In the genomic region with DNA sequence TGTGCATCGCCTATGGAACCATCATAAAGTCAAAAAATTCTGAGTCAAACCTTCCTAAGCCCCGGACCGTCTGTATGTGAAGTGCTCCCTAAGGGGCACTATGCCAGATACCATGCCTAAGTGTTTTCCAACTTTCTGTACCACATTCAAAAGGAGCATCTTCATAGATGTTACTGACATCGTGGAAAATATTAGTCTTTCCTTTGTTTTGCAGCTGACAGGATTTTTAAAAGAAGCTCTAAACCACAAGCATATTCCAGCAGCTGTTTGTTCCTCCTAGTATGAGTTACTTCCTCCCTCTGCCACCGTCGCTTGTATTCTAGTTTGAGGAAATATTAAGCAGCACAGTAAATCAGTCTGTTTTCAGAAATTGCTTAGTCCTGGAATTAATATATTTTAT, we compare ENCODE assay signal across 10 cellular contexts. TPM values are rescaled to one million over a fixed set of nuclear protein-coding genes. Genes with fewer than 3 reads are reported as not detected.
DNase-seq lines count a peak whose midpoint lies in the region; ATAC-seq and TF ChIP-seq lines count a peak whose summit lies in the region.
"Not testable (repeated sequence)": the region's sequence is repeated elsewhere in the genome, so short reads cannot be mapped to it uniquely, and the experiment has no call there.
"Had no signal": no experiment of that assay in that cellular context is flagged by ENCODE, and none has a peak within 500 bp of the region (broad histone marks: within the 10 kb centered on the region; RNA-seq: fewer than 3 reads in every experiment).

No MANE protein-coding gene starts in this region.

- not testable (repeated sequence) for H3K4me3 Mint-ChIP-seq in T-cell; activated T-cell treated with anti-CD3 and anti-CD28 coated beads, Interleukin-2, amount 50 U/mL, for 24 hours

- not testable (repeated sequence) for H3K27me3 Mint-ChIP-seq in T-cell; activated T-cell treated with anti-CD3 and anti-CD28 coated beads, Interleukin-2, amount 50 U/mL, for 24 hours

- peak overlapping the region; percentile 23 to 55 for H3K27ac Mint-ChIP-seq in T-cell
- peak overlapping the region; percentile 20 for H3K27ac Mint-ChIP-seq in activated T-cell treated with anti-CD3 and anti-CD28 coated beads, Interleukin-2, amount 50 U/mL, for 24 hours

- not testable (repeated sequence) for H3K4me3 ChIP-seq in upper lobe of right lung

- not testable (repeated sequence) for H3K9me3 ChIP-seq in upper lobe of right lung

- not testable (repeated sequence) for TF ChIP-seq CTCF in upper lobe of right lung (IDR thresholded peaks at IDR 0.05)

- intact Hi-C loops in sciatic nerve (cut with DNase I); upper lobe of right lung (cut with DNase I): not testable (repeated sequence)

- peak overlapping the region; percentile 64 for H3K27ac ChIP-seq in caudate nucleus (ENCODE audit: low read depth, low read length)
- H3K27ac ChIP-seq in layer of hippocampus (ENCODE audit: low read depth, low read length), result peak overlapping the region; percentile 78
- H3K27ac ChIP-seq in upper lobe of right lung, result not testable (repeated sequence)

- H3K36me3 ChIP-seq in upper lobe of right lung, result peaks cover 72% of the 10 kb centered on the region

- POLR2A ChIA-PET in T-cell (lab: Charles Lee), result not testable (repeated sequence)

- H3K36me3 Mint-ChIP-seq in T-cell, result peaks cover 36% of the 10 kb centered on the region
- peaks cover 78% of the 10 kb centered on the region for H3K36me3 Mint-ChIP-seq in activated T-cell treated with anti-CD3 and anti-CD28 coated beads, Interleukin-2, amount 50 U/mL, for 24 hours (ENCODE audit: low read depth)

- not testable (repeated sequence) for H3K4me1 ChIP-seq in upper lobe of right lung

- ATAC-seq in T-cell (replicated peaks in 1 of 4), result not testable (repeated sequence)
- ATAC-seq in sciatic nerve (peak; percentile 65), upper lobe of right lung (peak; percentile 39)

- H3K27me3 ChIP-seq in layer of hippocampus (ENCODE audit: control insufficient read depth, insufficient read depth, low read length); upper lobe of right lung: not testable (repeated sequence)

- H3K4me1 Mint-ChIP-seq in T-cell; activated T-cell treated with anti-CD3 and anti-CD28 coated beads, Interleukin-2, amount 50 U/mL, for 24 hours (ENCODE audit: low read depth): not testable (repeated sequence)

- CTCF ChIA-PET in T-cell (lab: Charles Lee), result interaction anchor here in 1 of 2 donors (1.0 kb wide), 1 partner anchor 8 kb away, joined by 4 read pairs; no protein-coding TSS in a partner anchor

- peak; percentile 84 for DNase-seq in GF-D8 (lab: John Stamatoyannopoulos, UW)
- DNase-seq in NOMO-1 (lab: John Stamatoyannopoulos, UW; ENCODE audit: unreplicated experiment in 2 of 2), result peak; percentile 15 to 73
- not testable (repeated sequence) for DNase-seq in T-cell; activated T-cell treated with anti-CD3 and anti-CD28 coated beads, Interleukin-2, amount 50 U/mL, for 24 hours; caudate nucleus (lab: John Stamatoyannopoulos, UW); sciatic nerve (ENCODE audit: low spot score); upper lobe of right lung

- not testable (repeated sequence) for H3K9me3 Mint-ChIP-seq in T-cell; activated T-cell treated with anti-CD3 and anti-CD28 coated beads, Interleukin-2, amount 50 U/mL, for 24 hours

RNA-seq across cellular contexts. Expression of a gene that starts 14.6 kb away (rescaled TPM):
- 1 to 10 TPM; 2.8 to 7.9 (median 4.3) TPM for total RNA-seq in T-cell
- 28.2 TPM for total RNA-seq in sciatic nerve
- 11.7 TPM for total RNA-seq in upper lobe of right lung

RNA-seq across cellular contexts. Expression of a gene that starts 45.1 kb away (rescaled TPM):
- total RNA-seq in T-cell (under 1 TPM in 1 of 5 donors, not detected in 4; 0.09 TPM), sciatic nerve (0.36 TPM), upper lobe of right lung (0.52 TPM)
- total RNA-seq: B cell, IMR-90 had no signal
